In the genomic region with DNA sequence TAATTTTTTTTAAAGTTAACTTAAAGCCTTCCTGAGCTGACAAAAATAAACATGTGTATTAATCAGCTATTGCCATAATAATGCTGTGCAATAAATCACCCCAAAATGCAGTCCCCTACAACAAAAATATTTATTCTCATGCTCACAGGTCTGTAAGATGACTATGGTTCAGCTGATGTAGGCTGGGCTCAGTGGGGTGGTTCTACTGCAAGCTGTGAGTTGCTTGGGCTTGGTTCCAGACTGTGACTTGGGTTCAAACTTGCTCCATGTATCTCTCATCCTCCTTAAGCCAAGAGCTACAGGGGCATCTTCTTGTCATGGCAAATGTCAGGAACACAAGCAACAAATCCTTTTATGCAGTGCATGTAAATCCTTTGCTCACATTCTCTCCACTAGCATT, we compare ENCODE assay signal across 21 cellular contexts.
A peak's percentile ranks its signal among the peaks of the same experiment; 100 is the strongest.
DNase-seq lines count a peak whose midpoint lies in the region; ATAC-seq, FAIRE-seq and TF ChIP-seq lines count a peak whose summit lies in the region.
"Had no signal": no experiment of that assay in that cellular context is flagged by ENCODE, and none has a peak within 500 bp of the region (broad histone marks: within the 10 kb centered on the region; RNA-seq: fewer than 3 reads in every experiment).

No MANE protein-coding gene starts in this region.

- TF ChIP-seq CTCF in A549 (IDR thresholded peaks at IDR 0.05) (no peak), GM23338 (conservative IDR thresholded peaks at IDR 0.05; ENCODE audit: low read depth in 2 of 2) (no peak), osteoblast (IDR thresholded peaks at IDR 0.05; ENCODE audit: extremely low read depth, low read depth, low read length) (no peak)

- H3K79me2 ChIP-seq in GM23338 (replicated peaks; ENCODE audit: insufficient read depth): no peaks in the 10 kb centered on the region
- H3K79me2 ChIP-seq in osteoblast (ENCODE audit: insufficient read depth, low read length): no peaks in the 10 kb centered on the region

- POLR2A ChIA-PET in A549 (lab: Yijun Ruan, JAX): no interaction called here

- intact Hi-C loops in head of caudate nucleus (cut with DNase I): no loop called here

- H2AFZ ChIP-seq in GM23338 (no peak overlapping the region), osteoblast (ENCODE audit: low read length) (no peak overlapping the region)

- CTCF ChIA-PET in A549 (lab: Yijun Ruan, JAX): interaction anchor here (0.7 to 1.0 kb wide), 3 partner anchors 14 to 1592 kb away, joined by 3 to 4 read pairs (median 3); a partner anchor contains a TSS

- no peaks in the 10 kb centered on the region for H3K36me3 ChIP-seq in GM23338 (ENCODE audit: insufficient read depth)
- H3K36me3 ChIP-seq in osteoblast (ENCODE audit: insufficient read depth, low read length): no peaks in the 10 kb centered on the region
- H3K36me3 ChIP-seq: BLaER1 treated with 17β-estradiol and CSF1 and Interleukin-3, amounts not matched to agents 10 nM and 100 nM had no signal

- H3K4me3 ChIP-seq in A549 (no peak overlapping the region), GM23338 (no peak overlapping the region), osteoblast (ENCODE audit: insufficient read depth, low read length) (no peak overlapping the region)
- H3K4me3 ChIP-seq: BLaER1 treated with 17β-estradiol and CSF1 and Interleukin-3, amounts not matched to agents 10 nM and 100 nM had no signal

- no peaks in the 10 kb centered on the region for H3F3A ChIP-seq in GM23338 (replicated peaks; ENCODE audit: low read depth)

- no peaks in the 10 kb centered on the region for H3K36me3 Mint-ChIP-seq in GM23338 (ENCODE audit: low read depth)
- H3K36me3 Mint-ChIP-seq: CD8-positive, alpha-beta T cell had no signal

- H4K20me1 ChIP-seq in GM23338 (replicated peaks; ENCODE audit: insufficient read depth) (no peaks in the 10 kb centered on the region), osteoblast (ENCODE audit: insufficient read depth, low read length) (no peaks in the 10 kb centered on the region)
- H4K20me1 ChIP-seq: BLaER1 treated with 17β-estradiol and CSF1 and Interleukin-3, amounts not matched to agents 10 nM and 100 nM had no signal

- no peak overlapping the region for H3K4me3 Mint-ChIP-seq in GM23338
- H3K4me3 Mint-ChIP-seq: B cell; CD4-positive, alpha-beta T cell; CD8-positive, alpha-beta T cell had no signal

- H3K27ac ChIP-seq in A549: no peak overlapping the region
- H3K27ac ChIP-seq in GM23338 (ENCODE audit: low read depth): no peak overlapping the region
- H3K27ac ChIP-seq in osteoblast (ENCODE audit: low read depth, low read length): no peak overlapping the region
- H3K27ac ChIP-seq: BLaER1 treated with 17β-estradiol and CSF1 and Interleukin-3, amounts not matched to agents 10 nM and 100 nM; C4-2B had no signal

- H3K9me3 Mint-ChIP-seq in GM23338: no peaks in the 10 kb centered on the region; the same call in 2 of the 3 replicates
- H3K9me3 Mint-ChIP-seq: CD4-positive, alpha-beta T cell had no signal

- no peak for TF ChIP-seq EP300 in A549 (IDR thresholded peaks at IDR 0.05)

- H3K27ac Mint-ChIP-seq in GM23338: no peak overlapping the region
- H3K27ac Mint-ChIP-seq: B cell; CD4-positive, alpha-beta T cell; CD8-positive, alpha-beta T cell had no signal

- H3K4me1 Mint-ChIP-seq in GM23338: no peaks in the 10 kb centered on the region

- H3K27me3 Mint-ChIP-seq in GM23338 (ENCODE audit: insufficient read depth, low read depth, poor library complexity): no peaks in the 10 kb centered on the region
- H3K27me3 Mint-ChIP-seq: B cell; CD4-positive, alpha-beta T cell had no signal

- no peak for TF ChIP-seq RAD21 in A549 (conservative IDR thresholded peaks at IDR 0.05 in 1 of 2, IDR thresholded peaks at IDR 0.05 in 1 of 2)

- no peaks in the 10 kb centered on the region for H3K27me3 ChIP-seq in GM23338 (ENCODE audit: insufficient read depth)
- H3K27me3 ChIP-seq in osteoblast (ENCODE audit: insufficient read depth, low read length): no peaks in the 10 kb centered on the region
- H3K27me3 ChIP-seq: BLaER1 treated with 17β-estradiol and CSF1 and Interleukin-3, amounts not matched to agents 10 nM and 100 nM had no signal

- no peaks in the 10 kb centered on the region for H3K4me1 ChIP-seq in A549
- H3K4me1 ChIP-seq in GM23338 (ENCODE audit: insufficient read depth): no peaks in the 10 kb centered on the region
- H3K4me1 ChIP-seq in osteoblast (ENCODE audit: insufficient read depth, low read length): no peaks in the 10 kb centered on the region
- H3K4me1 ChIP-seq: Caco-2 had no signal

- TF ChIP-seq POLR2A in A549 (IDR thresholded peaks at IDR 0.05; ENCODE audit: low read length): no peak

- 0 out of 2 replicates have a peak, but pooled peaks cover 3% of the 10 kb centered on the region for H3K9me2 ChIP-seq in GM23338 (ENCODE audit: insufficient read depth)

- ATAC-seq in A549: no peak
- no peak for ATAC-seq in GM23338
- ATAC-seq: CD8-positive, alpha-beta T cell had no signal

- no peak for DNase-seq in A549 (ENCODE audit: low read depth in 1 of 2, low spot score in 1 of 2)
- no peak for DNase-seq in GM23338 (ENCODE audit: low spot score)
- peak; percentile 59 for DNase-seq in osteoblast (ENCODE audit: insufficient read length, low spot score, missing footprints)
- no peak for DNase-seq in head of caudate nucleus
- no peak for DNase-seq in NCI-H1694 treated with DMSO at 0.1 percent for 48 hours (lab: John Stamatoyannopoulos, UW)
- DNase-seq: 8988T; AML-193; Caco-2; Calu3; CD4-positive, alpha-beta T cell; CD8-positive, alpha-beta T cell; DMS79 treated with DMSO at 0.1 percent for 48 hours; GF-D8 had no signal

- H3K9me3 ChIP-seq in A549 (0 out of 3 replicates have a peak, but pooled peaks cover 3% of the 10 kb centered on the region), osteoblast (ENCODE audit: low read depth, low read length) (no peaks in the 10 kb centered on the region)
- H3K9me3 ChIP-seq: Caco-2 had no signal

- no peak overlapping the region for H3K4me2 ChIP-seq in A549
- H3K4me2 ChIP-seq in GM23338: no peak overlapping the region
- H3K4me2 ChIP-seq in osteoblast (ENCODE audit: insufficient read depth, low read length): no peak overlapping the region

- FAIRE-seq in A549 (lab: Jason Lieb, UNC): peak; percentile 32
- FAIRE-seq: A204.1, D721Med, G401.6, GM12891, GM19239 had no signal

TF ChIP-seq in A549, 52 proteins besides CTCF, POLR2A, EP300 and RAD21 (continues in another document):
- TF ChIP-seq HOXA7 (CRISPR knock-in tag; IDR thresholded peaks at IDR 0.05) (no peak), SMC3 (IDR thresholded peaks at IDR 0.05) (no peak), CBX8 (IDR thresholded peaks at IDR 0.05) (no peak), POLR2AphosphoS2 (conservative IDR thresholded peaks at IDR 0.05; ENCODE audit: low read length) (no peak), SREBF2 (IDR thresholded peaks at IDR 0.05) (no peak)
- TF ChIP-seq, protein P1, sequence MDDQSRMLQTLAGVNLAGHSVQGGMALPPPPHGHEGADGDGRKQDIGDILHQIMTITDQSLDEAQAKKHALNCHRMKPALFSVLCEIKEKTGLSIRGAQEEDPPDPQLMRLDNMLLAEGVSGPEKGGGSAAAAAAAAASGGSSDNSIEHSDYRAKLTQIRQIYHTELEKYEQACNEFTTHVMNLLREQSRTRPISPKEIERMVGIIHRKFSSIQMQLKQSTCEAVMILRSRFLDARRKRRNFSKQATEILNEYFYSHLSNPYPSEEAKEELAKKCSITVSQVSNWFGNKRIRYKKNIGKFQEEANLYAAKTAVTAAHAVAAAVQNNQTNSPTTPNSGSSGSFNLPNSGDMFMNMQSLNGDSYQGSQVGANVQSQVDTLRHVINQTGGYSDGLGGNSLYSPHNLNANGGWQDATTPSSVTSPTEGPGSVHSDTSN (IDR thresholded peaks at IDR 0.05): no peak
- TF ChIP-seq, protein P2, sequence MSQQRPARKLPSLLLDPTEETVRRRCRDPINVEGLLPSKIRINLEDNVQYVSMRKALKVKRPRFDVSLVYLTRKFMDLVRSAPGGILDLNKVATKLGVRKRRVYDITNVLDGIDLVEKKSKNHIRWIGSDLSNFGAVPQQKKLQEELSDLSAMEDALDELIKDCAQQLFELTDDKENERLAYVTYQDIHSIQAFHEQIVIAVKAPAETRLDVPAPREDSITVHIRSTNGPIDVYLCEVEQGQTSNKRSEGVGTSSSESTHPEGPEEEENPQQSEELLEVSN (IDR thresholded peaks at IDR 0.05; ENCODE audit: borderline replicate concordance, low read depth): no peak

TF ChIP-seq in GM23338, 12 proteins besides CTCF, POLR2A, EP300 and RAD21:
- TF ChIP-seq ZNF114 (CRISPR knock-in tag; IDR thresholded peaks at IDR 0.05) (no peak), POLR2AphosphoS5 (IDR thresholded peaks at IDR 0.05; ENCODE audit: low read depth) (no peak), ZNF331 (CRISPR knock-in tag; IDR thresholded peaks at IDR 0.05; ENCODE audit: low read depth) (peak; percentile 65), STAT1 (IDR thresholded peaks at IDR 0.05; ENCODE audit: unreplicated experiment) (no peak)
